ENCODE assay signal across 20 cellular contexts in genomic region chr3:172585954-172586353, GRCh38.
DNase-seq lines count a peak whose midpoint lies in the region; TF ChIP-seq lines count a peak whose summit lies in the region.
"Had no signal": no experiment of that assay in that cellular context is flagged by ENCODE, and none has a peak within 500 bp of the region (broad histone marks: within the 10 kb centered on the region; RNA-seq: fewer than 3 reads in every experiment).

No MANE protein-coding gene starts in this region.

- H4K20me1 ChIP-seq in BLaER1 treated with 17β-estradiol and CSF1 and Interleukin-3, amounts not matched to agents 10 nM and 100 nM, result no peaks in the 10 kb centered on the region

- no peak overlapping the region for H3K4me3 ChIP-seq in BLaER1 treated with 17β-estradiol and CSF1 and Interleukin-3, amounts not matched to agents 10 nM and 100 nM
- H3K4me3 ChIP-seq in esophagus muscularis mucosa (no peak overlapping the region), skin epidermis (no peak overlapping the region)
- H3K4me3 ChIP-seq: body of pancreas, testis had no signal

- TF ChIP-seq POLR2A in esophagus muscularis mucosa (IDR thresholded peaks at IDR 0.05; ENCODE audit: low read depth), result no peak

- H3K27ac ChIP-seq in BLaER1 treated with 17β-estradiol and CSF1 and Interleukin-3, amounts not matched to agents 10 nM and 100 nM, result peak overlapping the region in 7 of 11 experiments; percentile 19 to 90 (median 68); a peak in 10 of 22 replicates
- peak overlapping the region; percentile 12 to 28 (median 18) for H3K27ac ChIP-seq in esophagus muscularis mucosa (replicated peaks in 1 of 4)
- H3K27ac ChIP-seq in skin epidermis, result peak overlapping the region in 16 of 21 experiments; percentile 10 to 83 (median 56)
- H3K27ac ChIP-seq: 22Rv1 had no signal

- peaks cover 14 to 37% (median 26%) of the 10 kb centered on the region in 11 experiments; a peak in 21 of 22 replicates for H3K9me3 ChIP-seq in BLaER1 treated with 17β-estradiol and CSF1 and Interleukin-3, amounts not matched to agents 10 nM and 100 nM (replicated peaks in 1 of 11)
- no peaks in the 10 kb centered on the region for H3K9me3 ChIP-seq in esophagus muscularis mucosa
- H3K9me3 ChIP-seq: BE2C, body of pancreas, testis had no signal

- H3K9me3 Mint-ChIP-seq in T-helper 1 cell treated with Interleukin-12 subunit alpha and Interleukin-12 subunit beta and Interleukin-4 antibody, amounts not matched to agents 30 μg/mL and 1 μg/mL, for 36 hours, result peaks cover 37% of the 10 kb centered on the region

- intact Hi-C loops in esophagus muscularis mucosa (cut with DNase I), result no loop called here

- no peaks in the 10 kb centered on the region for H3K27me3 Mint-ChIP-seq in T-helper 1 cell treated with Interleukin-12 subunit alpha and Interleukin-12 subunit beta and Interleukin-4 antibody, amounts not matched to agents 30 μg/mL and 1 μg/mL, for 36 hours (ENCODE audit: low read depth)
- H3K27me3 Mint-ChIP-seq: activated CD4-positive, alpha-beta T cell treated with anti-CD3 and anti-CD28 coated beads, Interleukin-2, amount 10 ng/mL, durations not matched to agents 7 days and 5 days; memory B cell; naive thymus-derived CD8-positive, alpha-beta T cell had no signal

- no peak for TF ChIP-seq CTCF in esophagus muscularis mucosa (IDR thresholded peaks at IDR 0.05)

- DNase-seq in T-helper 1 cell (no peak), esophagus muscularis mucosa (ENCODE audit: extremely low spot score) (no peak), DMS79 (lab: John Stamatoyannopoulos, UW) (no peak)
- no peak for DNase-seq in stimulated activated CD4-positive, alpha-beta T cell treated with anti-CD3 and anti-CD28 coated beads, Interleukin-2, amount 100 ng/mL, for 24 hours
- DNase-seq in stimulated activated CD4-positive, alpha-beta T cell treated with anti-CD3 and anti-CD28 coated beads, Interleukin-4, amount 100 ng/mL, for 24 hours, result no peak
- DNase-seq: activated CD4-positive, alpha-beta T cell treated with anti-CD3 and anti-CD28 coated beads, Interleukin-2, amount 10 ng/mL, durations not matched to agents 7 days and 5 days; activated naive CD4-positive, alpha-beta T cell treated with anti-CD3 and anti-CD28 coated beads, Interleukin-2, amount 50 U/mL, for 16 hours; activated T-cell treated with anti-CD3 and anti-CD28 coated beads, Interleukin-2, amount 50 U/mL, for 1 hour; BE2C; body of pancreas; naive thymus-derived CD8-positive, alpha-beta T cell; NCI-H2081; NCI-H510A treated with DMSO at 0.1 percent for 48 hours; stimulated activated CD8-positive, alpha-beta memory T cell treated with anti-CD3 and anti-CD28 coated beads, Interleukin-4, amount 100 ng/mL, for 48 hours; testis had no signal

- H3K27me3 ChIP-seq in BLaER1 treated with 17β-estradiol and CSF1 and Interleukin-3, amounts not matched to agents 10 nM and 100 nM, result no peaks in the 10 kb centered on the region
- no peaks in the 10 kb centered on the region for H3K27me3 ChIP-seq in esophagus muscularis mucosa
- H3K27me3 ChIP-seq: body of pancreas, testis had no signal

- H3K27ac Mint-ChIP-seq in T-helper 1 cell treated with Interleukin-12 subunit alpha and Interleukin-12 subunit beta and Interleukin-4 antibody, amounts not matched to agents 30 μg/mL and 1 μg/mL, for 36 hours, result peak overlapping the region; percentile 43
- H3K27ac Mint-ChIP-seq: memory B cell had no signal

- H3K4me3 Mint-ChIP-seq in T-helper 1 cell treated with Interleukin-12 subunit alpha and Interleukin-12 subunit beta and Interleukin-4 antibody, amounts not matched to agents 30 μg/mL and 1 μg/mL, for 36 hours, result no peak overlapping the region
- H3K4me3 Mint-ChIP-seq: activated CD4-positive, alpha-beta T cell treated with anti-CD3 and anti-CD28 coated beads, Interleukin-2, amount 10 ng/mL, durations not matched to agents 7 days and 5 days; memory B cell; naive thymus-derived CD8-positive, alpha-beta T cell had no signal

- H3K4me2 ChIP-seq in BLaER1 treated with 17β-estradiol and CSF1 and Interleukin-3, amounts not matched to agents 10 nM and 100 nM, result peak overlapping the region in 9 of 11 experiments; percentile 17 to 83 (median 47); a peak in 13 of 22 replicates

- H3K9ac ChIP-seq in BLaER1 treated with 17β-estradiol and CSF1 and Interleukin-3, amounts not matched to agents 10 nM and 100 nM, result peak overlapping the region in 3 of 11 experiments; percentile 45 to 79 (median 59); a peak in 1 of 22 replicates

- H3K4me1 Mint-ChIP-seq in T-helper 1 cell treated with Interleukin-12 subunit alpha and Interleukin-12 subunit beta and Interleukin-4 antibody, amounts not matched to agents 30 μg/mL and 1 μg/mL, for 36 hours (ENCODE audit: low read depth), result peaks cover 85% of the 10 kb centered on the region

- peaks cover 8 to 74% (median 26%) of the 10 kb centered on the region in 10 experiments; a peak in 18 of 20 replicates for H3K4me1 ChIP-seq in BLaER1 treated with 17β-estradiol and CSF1 and Interleukin-3, amounts not matched to agents 10 nM and 100 nM
- H3K4me1 ChIP-seq in esophagus muscularis mucosa, result peaks cover 7 to 17% (median 13%) of the 10 kb centered on the region in 4 donors
- H3K4me1 ChIP-seq: BE2C had no signal

- peaks cover 38% of the 10 kb centered on the region for H3K36me3 Mint-ChIP-seq in T-helper 1 cell treated with Interleukin-12 subunit alpha and Interleukin-12 subunit beta and Interleukin-4 antibody, amounts not matched to agents 30 μg/mL and 1 μg/mL, for 36 hours (ENCODE audit: low read depth)

- no peaks in the 10 kb centered on the region for H3K36me3 ChIP-seq in BLaER1 treated with 17β-estradiol and CSF1 and Interleukin-3, amounts not matched to agents 10 nM and 100 nM
- H3K36me3 ChIP-seq in esophagus muscularis mucosa, result no peaks in the 10 kb centered on the region
- H3K36me3 ChIP-seq: BE2C had no signal

- WGBS in esophagus muscularis mucosa, result 91% methylated on average over 4 of the region's 4 CpGs

- TF ChIP-seq EP300 in esophagus muscularis mucosa (IDR thresholded peaks at IDR 0.05), result no peak

Comparison
In these comparisons a context has a peak if more than half of its experiments do, and no peak if none do; other contexts are left out.
1. H3K27ac ChIP-seq: peak in every context shown above with its lines; median percentile 68 in BLaER1 treated with 17β-estradiol and CSF1 and Interleukin-3, amounts not matched to agents 10 nM and 100 nM; 56 in skin epidermis; 18 in esophagus muscularis mucosa.